In genomic region chr14:34766060-34766459, GRCh38 we compare ENCODE assay signal across 1 cellular context.
TF ChIP-seq lines count a peak whose summit lies in the region.

No MANE protein-coding gene starts in this region.

TF ChIP-seq in HCT116, 20 proteins besides CTCF, POLR2A, EP300 and RAD21:
- TF ChIP-seq ZBTB33 (IDR thresholded peaks at IDR 0.05; ENCODE audit: extremely low read depth, insufficient replicate concordance, low read length) (no peak), REST (IDR thresholded peaks at IDR 0.05; ENCODE audit: low read depth) (no peak), SP1 (IDR thresholded peaks at IDR 0.05; ENCODE audit: low read depth) (no peak), ZNF274 (IDR thresholded peaks at IDR 0.05; ENCODE audit: low read depth, low read length) (no peak), EZH2phosphoT487 (IDR thresholded peaks at IDR 0.05; ENCODE audit: borderline replicate concordance) (no peak), SRF (IDR thresholded peaks at IDR 0.05; ENCODE audit: low read depth) (no peak), CBX3 (IDR thresholded peaks at IDR 0.05; ENCODE audit: low read depth) (no peak)
